ENCODE assay signal across 34 cellular contexts in the genomic region with DNA sequence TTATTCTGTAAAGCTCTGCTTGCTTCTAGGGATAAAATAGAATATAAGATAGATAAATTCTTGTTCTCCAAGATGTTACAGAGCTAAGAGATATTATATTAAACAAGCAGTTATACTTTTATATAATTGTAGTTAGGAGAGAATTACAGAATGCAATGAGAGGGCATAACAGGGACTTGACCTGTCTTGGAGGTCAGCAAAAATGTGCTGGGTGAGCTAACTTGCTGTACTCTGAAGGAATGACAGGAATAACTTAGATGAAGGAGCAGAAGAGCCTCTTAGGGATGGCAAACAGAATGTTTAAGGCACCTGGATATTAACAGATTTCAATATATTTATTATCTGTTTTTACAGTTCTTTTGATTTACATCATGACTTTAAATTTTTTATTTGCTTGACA. TPM values are rescaled to one million over a fixed set of nuclear protein-coding genes. Genes with fewer than 3 reads are reported as not detected.
A peak's percentile ranks its signal among the peaks of the same experiment; 100 is the strongest.
DNase-seq lines count a peak whose midpoint lies in the region; ATAC-seq, FAIRE-seq and TF ChIP-seq lines count a peak whose summit lies in the region.
"Had no signal": no experiment of that assay in that cellular context is flagged by ENCODE, and none has a peak within 500 bp of the region (broad histone marks: within the 10 kb centered on the region; RNA-seq: fewer than 3 reads in every experiment).

No MANE protein-coding gene starts in this region.

- DNase-seq in frontal cortex (ENCODE audit: low spot score in 2 of 2) (no peak), left lung (no peak), lung (ENCODE audit: low spot score) (no peak), upper lobe of right lung (no peak), inferior parietal cortex (ENCODE audit: extremely low spot score) (no peak), NCI-H146 (lab: John Stamatoyannopoulos, UW) (no peak), dermis blood vessel endothelial cell (no peak)
- DNase-seq: 8988T; ACHN; AML-193; BE2C; C1 segment of cervical spinal cord; Caco-2; Calu3; CD4-positive, alpha-beta memory T cell; CD4-positive, alpha-beta T cell; CD4-positive, CD25-positive, alpha-beta regulatory T cell; CD8-positive, alpha-beta memory T cell; CD8-positive, alpha-beta T cell; COR-L47; DMS 273 treated with DMSO at 0.1 percent for 48 hours; DMS153; DMS53; DMS79; DMS79 treated with DMSO at 0.1 percent for 48 hours; DND-41; EL had no signal

- peak; percentile 43 for FAIRE-seq in frontal cortex (lab: Jason Lieb, UNC)
- FAIRE-seq: A549, D721Med had no signal

- H3K27ac ChIP-seq in left lung (no peak overlapping the region), lung (ENCODE audit: low read depth in 1 of 2, low read length in 1 of 2) (no peak overlapping the region), upper lobe of right lung (no peak overlapping the region)
- H3K27ac ChIP-seq: 22Rv1; A549; BLaER1; BLaER1 treated with 17β-estradiol and CSF1 and Interleukin-3, amounts not matched to agents 10 nM and 100 nM; C4-2B had no signal

- H3K27me3 ChIP-seq in left lung: no peaks in the 10 kb centered on the region
- H3K27me3 ChIP-seq in lung (ENCODE audit: control insufficient read depth, insufficient read depth): no peaks in the 10 kb centered on the region
- H3K27me3 ChIP-seq in upper lobe of right lung: no peaks in the 10 kb centered on the region
- H3K27me3 ChIP-seq: BE2C; BLaER1; BLaER1 treated with 17β-estradiol and CSF1 and Interleukin-3, amounts not matched to agents 10 nM and 100 nM had no signal

- H3K36me3 ChIP-seq in left lung (peaks cover 0 to 18% of the 10 kb centered on the region in 2 donors), lung (ENCODE audit: control insufficient read depth in 2 of 2, insufficient read depth in 2 of 2, low read length in 2 of 2) (peaks cover 0 to 1% of the 10 kb centered on the region in 2 donors), upper lobe of right lung (peaks cover 31% of the 10 kb centered on the region)

- TF ChIP-seq CTCF in left lung (IDR thresholded peaks at IDR 0.05) (no peak), lung (IDR thresholded peaks at IDR 0.05; ENCODE audit: control extremely low read depth, extremely low read depth) (no peak), upper lobe of right lung (IDR thresholded peaks at IDR 0.05) (no peak)

- H3K4me3 ChIP-seq in left lung (no peak overlapping the region), lung (no peak overlapping the region), upper lobe of right lung (no peak overlapping the region)
- H3K4me3 ChIP-seq: A549; BLaER1; BLaER1 treated with 17β-estradiol and CSF1 and Interleukin-3, amounts not matched to agents 10 nM and 100 nM had no signal

- intact Hi-C loops in left lung (cut with DNase I) (no loop called here), upper lobe of right lung (cut with DNase I) (no loop called here)

- no peaks in the 10 kb centered on the region for H3K9me3 ChIP-seq in left lung
- no peaks in the 10 kb centered on the region for H3K9me3 ChIP-seq in lung (ENCODE audit: control insufficient read depth in 2 of 2, insufficient read depth in 1 of 2, low read length in 1 of 2)
- H3K9me3 ChIP-seq in upper lobe of right lung: no peaks in the 10 kb centered on the region
- H3K9me3 ChIP-seq: BE2C, Caco-2 had no signal

- ATAC-seq in left lung (peak; percentile 71), lung (ENCODE audit: insufficient read depth, low FRiP score) (peak; percentile 34), upper lobe of right lung (peak; percentile 47), GM18867 (IDR thresholded peaks at IDR 0.05; ENCODE audit: unreplicated experiment) (no peak)
- ATAC-seq: A549; CD8-positive, alpha-beta T cell had no signal

- H3K4me1 ChIP-seq in left lung (peaks cover 0 to 4% of the 10 kb centered on the region in 2 donors), lung (ENCODE audit: control insufficient read depth in 2 of 2, insufficient read depth in 2 of 2, low read length in 2 of 2) (peaks cover 0 to 3% of the 10 kb centered on the region in 2 donors), upper lobe of right lung (no peaks in the 10 kb centered on the region)
- H3K4me1 ChIP-seq: A549; BLaER1; BLaER1 treated with 17β-estradiol and CSF1 and Interleukin-3, amounts not matched to agents 10 nM and 100 nM; Caco-2 had no signal

RNA-seq across cellular contexts. Expression of a gene that starts 33.2 kb away (rescaled TPM):
- total RNA-seq in frontal cortex (35.1 TPM), left lung (10 to 100 TPM; 12.5 to 14.2 TPM), lung (10 to 100 TPM; 10.5 to 35.4 TPM), upper lobe of right lung (20.6 TPM), dermis blood vessel endothelial cell (20.4 and 25.4 TPM in 2 replicates)
- 1 to 10 TPM; 3.1 to 4.3 TPM for polyA plus RNA-seq in lung

RNA-seq across cellular contexts. Expression of a gene that starts 33.5 kb away (rescaled TPM):
- 130 TPM for total RNA-seq in frontal cortex
- 10 to 100 TPM; 62.3 to 69.9 TPM for total RNA-seq in left lung
- total RNA-seq in lung: 100 to 1,000 TPM in 1 of 2 donors, 10 to 100 TPM in 1; 52.9 to 101 TPM
- polyA plus RNA-seq in lung: 10 to 100 TPM; 34.2 to 39.3 TPM
- 79.2 TPM for total RNA-seq in upper lobe of right lung
- 74.4 and 83.5 TPM in 2 replicates for total RNA-seq in dermis blood vessel endothelial cell

RNA-seq across cellular contexts. Expression of a gene that starts 57.5 kb away (rescaled TPM):
- 67.3 TPM for total RNA-seq in frontal cortex
- total RNA-seq in left lung: 10 to 100 TPM; 17.6 to 22.3 TPM
- total RNA-seq in lung: 10 to 100 TPM; 18.4 to 36.7 TPM
- 1 to 10 TPM; 6.2 to 9.0 TPM for polyA plus RNA-seq in lung
- 18.1 TPM for total RNA-seq in upper lobe of right lung
- 22.6 and 25.0 TPM in 2 replicates for total RNA-seq in dermis blood vessel endothelial cell
